In the genomic region with DNA sequence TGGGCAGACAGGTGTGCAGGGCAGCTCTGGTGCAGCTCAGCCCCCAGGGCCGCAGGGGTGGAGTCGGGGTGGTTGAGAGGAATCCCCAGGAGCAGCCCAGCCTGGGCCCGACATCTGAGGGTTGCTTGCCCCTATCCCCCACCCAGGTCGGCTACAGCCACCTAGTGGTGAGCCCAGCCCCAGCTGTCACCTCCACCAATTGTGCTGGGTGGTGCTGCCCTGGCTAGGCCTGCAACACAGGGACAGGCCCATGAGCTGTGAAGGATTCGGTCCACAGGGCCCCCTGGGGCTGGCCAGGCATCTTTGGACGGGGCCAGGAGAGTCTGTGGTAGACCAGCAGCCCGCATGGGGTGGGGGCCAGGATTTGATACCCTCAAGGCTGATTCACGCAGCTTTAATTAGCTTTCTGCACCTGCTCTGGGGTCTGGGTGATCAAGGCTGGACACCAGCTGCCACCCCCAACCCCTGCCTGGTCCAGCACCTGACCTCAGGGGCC, we compare ENCODE assay signal across 8 cellular contexts. TPM values are rescaled to one million over a fixed set of nuclear protein-coding genes. Genes with fewer than 3 reads are reported as not detected.
DNase-seq lines count a peak whose midpoint lies in the region; ATAC-seq, FAIRE-seq and TF ChIP-seq lines count a peak whose summit lies in the region.

No MANE protein-coding gene starts in this region.

- no peaks in the 10 kb centered on the region for H3K27me3 Mint-ChIP-seq in activated T-cell treated with anti-CD3 and anti-CD28 coated beads, Interleukin-2, amount 50 U/mL, for 4 hours (ENCODE audit: low read depth)

- TF ChIP-seq POLR2A in gastroesophageal sphincter (IDR thresholded peaks at IDR 0.05) = no peak

- H3K4me3 Mint-ChIP-seq in activated T-cell treated with anti-CD3 and anti-CD28 coated beads, Interleukin-2, amount 50 U/mL, for 4 hours = no peak overlapping the region

- peak overlapping the region in 1 of 2 donors; percentile 12 for H3K4me3 ChIP-seq in gastroesophageal sphincter
- H3K4me3 ChIP-seq in small intestine (ENCODE audit: low read depth in 1 of 2, low read length in 2 of 2) = no peak overlapping the region

- H3K36me3 Mint-ChIP-seq in activated T-cell treated with anti-CD3 and anti-CD28 coated beads, Interleukin-2, amount 50 U/mL, for 4 hours (ENCODE audit: insufficient read depth) = no peaks in the 10 kb centered on the region

- TF ChIP-seq CTCF in gastroesophageal sphincter (IDR thresholded peaks at IDR 0.05) = peak in 2 of 4 experiments; percentile 27 to 40

- H3K27me3 ChIP-seq in gastroesophageal sphincter (peaks cover 9% of the 10 kb centered on the region), small intestine (ENCODE audit: control insufficient read depth in 2 of 2, insufficient read depth in 2 of 2, low read length in 2 of 2) (no peaks in the 10 kb centered on the region)

- no peaks in the 10 kb centered on the region for H3K9me3 ChIP-seq in gastroesophageal sphincter
- H3K9me3 ChIP-seq in small intestine (ENCODE audit: control insufficient read depth, low read depth) = no peaks in the 10 kb centered on the region

- H3K27ac ChIP-seq in gastroesophageal sphincter (peak overlapping the region in 2 of 4 donors; percentile 44 to 63), small intestine (ENCODE audit: low read depth in 1 of 2, low read length in 1 of 2) (peak overlapping the region; percentile 33 to 61)

- DNase-seq in COR-L47 (lab: John Stamatoyannopoulos, UW) (peak; percentile 57), NCI-H526 treated with DMSO at 0.1 percent for 48 hours (lab: John Stamatoyannopoulos, UW) (peak; percentile 18), small intestine (peak; percentile 69), KG1 (lab: John Stamatoyannopoulos, UW) (no peak)
- DNase-seq in activated T-cell treated with anti-CD3 and anti-CD28 coated beads, Interleukin-2, amount 50 U/mL, for 4 hours = peak; percentile 40

- FAIRE-seq in small intestine (lab: Jason Lieb, UNC) = no peak

- no peaks in the 10 kb centered on the region for H3K36me3 ChIP-seq in gastroesophageal sphincter
- H3K36me3 ChIP-seq in small intestine (ENCODE audit: control insufficient read depth in 2 of 2, insufficient read depth in 2 of 2, low read length in 2 of 2) = no peaks in the 10 kb centered on the region

- H3K4me1 ChIP-seq in gastroesophageal sphincter (peaks cover 0 to 44% (median 21%) of the 10 kb centered on the region in 3 donors), small intestine (ENCODE audit: control insufficient read depth in 2 of 2, insufficient read depth in 1 of 2, low read depth in 1 of 2, low read length in 1 of 2) (no peaks in the 10 kb centered on the region)

- H3K9me3 Mint-ChIP-seq in activated T-cell treated with anti-CD3 and anti-CD28 coated beads, Interleukin-2, amount 50 U/mL, for 4 hours = no peaks in the 10 kb centered on the region

- H3K4me1 Mint-ChIP-seq in activated T-cell treated with anti-CD3 and anti-CD28 coated beads, Interleukin-2, amount 50 U/mL, for 4 hours (ENCODE audit: low read depth) = peaks cover 29% of the 10 kb centered on the region

- WGBS in gastroesophageal sphincter (ENCODE audit: low coverage in 1 of 2), 2 donors = 43% methylated on average over 1 of the region's 8 CpGs; no CpG with 5 or more reads in 1 of the 2 donors
- WGBS in small intestine, 3 donors = 13 to 46% (median 27%) methylated on average over 7 to 8 of the region's 8 CpGs

- no peak for TF ChIP-seq EP300 in gastroesophageal sphincter (IDR thresholded peaks at IDR 0.05)

- peak; percentile 49 for ATAC-seq in GM21619 (IDR thresholded peaks at IDR 0.05; ENCODE audit: unreplicated experiment)
- peak; percentile 60 to 61 for ATAC-seq in activated T-cell treated with anti-CD3 and anti-CD28 coated beads, Interleukin-2, amount 50 U/mL, for 4 hours
- ATAC-seq in gastroesophageal sphincter = peak; percentile 35
- ATAC-seq in GM19463 (IDR thresholded peaks at IDR 0.05; ENCODE audit: unreplicated experiment) = no peak

RNA-seq across cellular contexts. Expression of a gene that starts 29.5 kb away (rescaled TPM):
- total RNA-seq in activated T-cell treated with anti-CD3 and anti-CD28 coated beads, Interleukin-2, amount 50 U/mL, for 4 hours = 1 to 10 TPM in 2 of 3 donors, under 1 TPM in 1; 0.89 to 1.4 (median 1.0) TPM
- total RNA-seq in gastroesophageal sphincter = 1 to 10 TPM in 2 of 4 donors, not detected in 2; 1.3 to 2.4 TPM
- 1 to 10 TPM; 2.9 to 4.4 (median 4.3) TPM for polyA plus RNA-seq in small intestine
